ENCODE assay signal across 29 cellular contexts in genomic region chr12:95678684-95679083, GRCh38.
"Had no signal": no experiment of that assay in that cellular context is flagged by ENCODE, and none has a peak within 500 bp of the region (broad histone marks: within the 10 kb centered on the region; RNA-seq: fewer than 3 reads in every experiment).

No MANE protein-coding gene starts in this region.

- H3K36me3 ChIP-seq: suprapubic skin, thoracic aorta, thyroid gland, transverse colon, uterus, vagina had no signal

- H3K9me3 ChIP-seq: stomach, suprapubic skin, testis, thoracic aorta, thyroid gland, tibial artery, tibial nerve, transverse colon, upper lobe of left lung, upper lobe of right lung, uterus, vagina had no signal

- H3K36me3 Mint-ChIP-seq: stimulated activated effector memory CD8-positive, alpha-beta T cell treated with anti-CD3 and anti-CD28 coated beads, Interleukin-12 subunit alpha, Interleukin-12 subunit beta, amount 100 ng/mL, for 72 hours; stimulated activated memory B cell treated with anti-CD40 and anti-IgM and Interleukin-4, amounts not matched to agents 10 μg/mL and 1 μg/mL and 100 μg/mL, for 72 hours; stimulated activated naive B cell treated with anti-CD40 and anti-IgM and Interleukin-4, amounts not matched to agents 10 μg/mL and 1 μg/mL and 100 μg/mL, for 72 hours; type B pancreatic cell had no signal

- DNase-seq: stimulated activated CD4-positive, alpha-beta T cell treated with anti-CD3 and anti-CD28 coated beads, Interleukin-2, amount 100 ng/mL, for 48 hours; stimulated activated CD4-positive, alpha-beta T cell treated with anti-CD3 and anti-CD28 coated beads, Interleukin-4, amount 100 ng/mL, for 1 hour; stimulated activated CD4-positive, alpha-beta T cell treated with anti-CD3 and anti-CD28 coated beads, Interleukin-4, amount 100 ng/mL, for 24 hours; stimulated activated CD4-positive, alpha-beta T cell treated with anti-CD3 and anti-CD28 coated beads, Interleukin-4, amount 100 ng/mL, for 4 hours; stimulated activated CD8-positive, alpha-beta memory T cell treated with anti-CD3 and anti-CD28 coated beads, Interleukin-4, amount 100 ng/mL, for 48 hours; stimulated activated naive B cell treated with anti-CD40 and anti-IgM and Interleukin-4, amounts not matched to agents 10 μg/mL and 1 μg/mL and 100 μg/mL, for 72 hours; stimulated activated naive CD4-positive, alpha-beta T cell; stimulated activated naive CD4-positive, alpha-beta T cell treated with Interleukin-2 at 50 U/mL for 16 hours; stimulated activated naive CD8-positive, alpha-beta T cell treated with anti-CD3 and anti-CD28 coated beads, Interleukin-15, amount 100 ng/mL, for 72 hours; stimulated activated naive CD8-positive, alpha-beta T cell treated with anti-CD3 and anti-CD28 coated beads, Interleukin-15, Interleukin-2, amounts not matched to agents 100 U/mL and 50 U/mL, for 24 hours; stomach; substantia nigra; testis; thyroid gland; tibial artery; transverse colon; trophoblast cell; upper lobe of left lung; upper lobe of right lung; uterus had no signal

- FAIRE-seq: urothelium cell line had no signal

- H3K27me3 Mint-ChIP-seq: stimulated activated naive CD8-positive, alpha-beta T cell treated with anti-CD3 and anti-CD28 coated beads, Interleukin-15, amount 100 ng/mL, for 72 hours; type B pancreatic cell had no signal

- H3K27ac ChIP-seq: stomach, suprapubic skin, testis, thoracic aorta, thyroid gland, tibial artery, tibial nerve, transverse colon, upper lobe of left lung, upper lobe of right lung, uterus, vagina had no signal

- H3K4me3 ChIP-seq: stomach, suprapubic skin, testis, thoracic aorta, thyroid gland, tibial artery, tibial nerve, transverse colon, upper lobe of left lung, upper lobe of right lung, uterus, vagina had no signal

- H3K4me3 Mint-ChIP-seq: stimulated activated effector memory CD8-positive, alpha-beta T cell treated with anti-CD3 and anti-CD28 coated beads, Interleukin-12 subunit alpha, Interleukin-12 subunit beta, amount 100 ng/mL, for 72 hours; stimulated activated memory B cell treated with anti-CD40 and anti-IgM and Interleukin-4, amounts not matched to agents 10 μg/mL and 1 μg/mL and 100 μg/mL, for 72 hours; stimulated activated naive B cell treated with anti-CD40 and anti-IgM and Interleukin-4, amounts not matched to agents 10 μg/mL and 1 μg/mL and 100 μg/mL, for 72 hours; stimulated activated naive CD8-positive, alpha-beta T cell treated with anti-CD3 and anti-CD28 coated beads, Interleukin-15, amount 100 ng/mL, for 72 hours; stimulated activated naive CD8-positive, alpha-beta T cell treated with anti-CD3 and anti-CD28 coated beads, Interleukin-15, Interleukin-2, amounts not matched to agents 100 ng/mL and 50 ng/mL, for 24 hours; type B pancreatic cell had no signal

- H3K4me1 Mint-ChIP-seq: stimulated activated effector memory CD8-positive, alpha-beta T cell treated with anti-CD3 and anti-CD28 coated beads, Interleukin-12 subunit alpha, Interleukin-12 subunit beta, amount 100 ng/mL, for 72 hours; stimulated activated memory B cell treated with anti-CD40 and anti-IgM and Interleukin-4, amounts not matched to agents 10 μg/mL and 1 μg/mL and 100 μg/mL, for 72 hours; stimulated activated naive CD8-positive, alpha-beta T cell treated with anti-CD3 and anti-CD28 coated beads, Interleukin-15, amount 100 ng/mL, for 72 hours had no signal

- H3K27me3 ChIP-seq: stomach, suprapubic skin, testis, thyroid gland, tibial artery, tibial nerve, transverse colon, upper lobe of left lung, upper lobe of right lung, uterus, vagina had no signal

- H3K27ac Mint-ChIP-seq: stimulated activated effector memory CD8-positive, alpha-beta T cell treated with anti-CD3 and anti-CD28 coated beads, Interleukin-12 subunit alpha, Interleukin-12 subunit beta, amount 100 ng/mL, for 72 hours; stimulated activated memory B cell treated with anti-CD40 and anti-IgM and Interleukin-4, amounts not matched to agents 10 μg/mL and 1 μg/mL and 100 μg/mL, for 72 hours; stimulated activated naive B cell treated with anti-CD40 and anti-IgM and Interleukin-4, amounts not matched to agents 10 μg/mL and 1 μg/mL and 100 μg/mL, for 72 hours; stimulated activated naive CD8-positive, alpha-beta T cell treated with anti-CD3 and anti-CD28 coated beads, Interleukin-15, amount 100 ng/mL, for 72 hours; stimulated activated naive CD8-positive, alpha-beta T cell treated with anti-CD3 and anti-CD28 coated beads, Interleukin-15, Interleukin-2, amounts not matched to agents 100 ng/mL and 50 ng/mL, for 24 hours; type B pancreatic cell had no signal

- H3K4me1 ChIP-seq: thyroid gland, upper lobe of left lung, upper lobe of right lung, uterus had no signal

- ATAC-seq: stimulated activated effector memory CD8-positive, alpha-beta T cell treated with anti-CD3 and anti-CD28 coated beads, Interleukin-12 subunit alpha, Interleukin-12 subunit beta, amount 100 ng/mL, for 72 hours; stimulated activated memory B cell treated with anti-CD40 and anti-IgM and Interleukin-4, amounts not matched to agents 10 μg/mL and 1 μg/mL and 100 μg/mL, for 72 hours; stimulated activated naive B cell treated with anti-CD40 and anti-IgM and Interleukin-4, amounts not matched to agents 10 μg/mL and 1 μg/mL and 100 μg/mL, for 72 hours; stimulated activated naive CD8-positive, alpha-beta T cell treated with anti-CD3 and anti-CD28 coated beads, Interleukin-15, amount 100 ng/mL, for 72 hours; stimulated activated naive CD8-positive, alpha-beta T cell treated with anti-CD3 and anti-CD28 coated beads, Interleukin-15, Interleukin-2, amounts not matched to agents 100 U/mL and 50 U/mL, for 24 hours; upper lobe of right lung had no signal

- H3K9me3 Mint-ChIP-seq: stimulated activated effector memory CD8-positive, alpha-beta T cell treated with anti-CD3 and anti-CD28 coated beads, Interleukin-12 subunit alpha, Interleukin-12 subunit beta, amount 100 ng/mL, for 72 hours; stimulated activated memory B cell treated with anti-CD40 and anti-IgM and Interleukin-4, amounts not matched to agents 10 μg/mL and 1 μg/mL and 100 μg/mL, for 72 hours; stimulated activated naive CD8-positive, alpha-beta T cell treated with anti-CD3 and anti-CD28 coated beads, Interleukin-15, amount 100 ng/mL, for 72 hours; stimulated activated naive CD8-positive, alpha-beta T cell treated with anti-CD3 and anti-CD28 coated beads, Interleukin-15, Interleukin-2, amounts not matched to agents 100 ng/mL and 50 ng/mL, for 24 hours; type B pancreatic cell had no signal
